Comparison of ENCODE assay signal across 1 cellular context in genomic region chr22:30198152-30198845, GRCh38.
TF ChIP-seq lines count a peak whose summit lies in the region.

No MANE protein-coding gene starts in this region.

TF ChIP-seq in IMR-90, 13 proteins besides CTCF, POLR2A, EP300 and RAD21:
- TF ChIP-seq CEBPB (IDR thresholded peaks at IDR 0.05; ENCODE audit: low read depth, low read length) = peak; percentile 83
- TF ChIP-seq, protein P1, sequence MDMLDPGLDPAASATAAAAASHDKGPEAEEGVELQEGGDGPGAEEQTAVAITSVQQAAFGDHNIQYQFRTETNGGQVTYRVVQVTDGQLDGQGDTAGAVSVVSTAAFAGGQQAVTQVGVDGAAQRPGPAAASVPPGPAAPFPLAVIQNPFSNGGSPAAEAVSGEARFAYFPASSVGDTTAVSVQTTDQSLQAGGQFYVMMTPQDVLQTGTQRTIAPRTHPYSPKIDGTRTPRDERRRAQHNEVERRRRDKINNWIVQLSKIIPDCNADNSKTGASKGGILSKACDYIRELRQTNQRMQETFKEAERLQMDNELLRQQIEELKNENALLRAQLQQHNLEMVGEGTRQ (IDR thresholded peaks at IDR 0.05; ENCODE audit: low read depth, low read length) = no peak
- TF ChIP-seq CHD1 (IDR thresholded peaks at IDR 0.05; ENCODE audit: low read depth, low read length) = no peak
